Comparison of ENCODE assay signal across 2 cellular contexts in the genomic region with DNA sequence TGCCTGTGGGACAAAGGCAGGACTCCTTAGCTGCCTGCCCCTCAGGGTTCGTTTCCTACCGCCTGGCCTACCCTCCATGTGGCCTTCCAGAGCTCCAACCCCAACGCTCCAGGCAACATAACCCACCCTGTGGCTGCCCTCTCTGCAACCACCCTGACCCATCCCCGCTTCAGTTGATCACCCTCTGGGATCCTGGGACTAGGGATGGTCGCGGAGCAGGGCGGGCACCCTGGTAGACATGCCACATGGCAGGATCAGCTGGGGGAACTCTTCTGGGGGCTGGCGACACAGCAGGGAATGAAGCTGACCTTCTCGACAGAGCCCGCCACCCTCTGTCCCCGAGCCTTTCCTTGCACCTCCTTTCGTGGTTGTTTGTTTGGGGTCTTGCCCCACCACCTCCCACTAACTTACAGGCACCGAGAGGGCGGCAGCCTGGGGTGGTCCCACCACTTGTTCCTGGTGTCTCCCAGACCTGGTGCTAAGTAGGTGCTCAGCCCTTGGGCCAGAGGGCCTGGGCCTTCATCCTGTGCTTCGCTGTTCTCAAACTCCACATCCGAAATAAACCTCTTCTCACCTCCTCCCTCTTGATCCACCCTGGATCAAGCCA.
TF ChIP-seq lines count a peak whose summit lies in the region.

No MANE protein-coding gene starts in this region.

TF ChIP-seq in HepG2, 621 proteins besides CTCF, POLR2A, EP300 and RAD21 (continued from another document):
- TF ChIP-seq ZBTB14 (CRISPR knock-in tag; IDR thresholded peaks at IDR 0.05) (no peak), MTA3 (CRISPR knock-in tag; IDR thresholded peaks at IDR 0.05) (no peak), ZNF629 (CRISPR knock-in tag; conservative IDR thresholded peaks at IDR 0.05) (no peak), TCF12 (IDR thresholded peaks at IDR 0.05) (no peak), TCF12 (CRISPR knock-in tag; IDR thresholded peaks at IDR 0.05) (no peak), ATF1 (CRISPR knock-in tag; IDR thresholded peaks at IDR 0.05) (no peak), PATZ1 (CRISPR knock-in tag; IDR thresholded peaks at IDR 0.05) (no peak)
- TF ChIP-seq, protein P1, sequence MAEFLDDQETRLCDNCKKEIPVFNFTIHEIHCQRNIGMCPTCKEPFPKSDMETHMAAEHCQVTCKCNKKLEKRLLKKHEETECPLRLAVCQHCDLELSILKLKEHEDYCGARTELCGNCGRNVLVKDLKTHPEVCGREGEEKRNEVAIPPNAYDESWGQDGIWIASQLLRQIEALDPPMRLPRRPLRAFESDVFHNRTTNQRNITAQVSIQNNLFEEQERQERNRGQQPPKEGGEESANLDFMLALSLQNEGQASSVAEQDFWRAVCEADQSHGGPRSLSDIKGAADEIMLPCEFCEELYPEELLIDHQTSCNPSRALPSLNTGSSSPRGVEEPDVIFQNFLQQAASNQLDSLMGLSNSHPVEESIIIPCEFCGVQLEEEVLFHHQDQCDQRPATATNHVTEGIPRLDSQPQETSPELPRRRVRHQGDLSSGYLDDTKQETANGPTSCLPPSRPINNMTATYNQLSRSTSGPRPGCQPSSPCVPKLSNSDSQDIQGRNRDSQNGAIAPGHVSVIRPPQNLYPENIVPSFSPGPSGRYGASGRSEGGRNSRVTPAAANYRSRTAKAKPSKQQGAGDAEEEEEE (CRISPR knock-in tag; IDR thresholded peaks at IDR 0.05; ENCODE audit: borderline replicate concordance): no peak

TF ChIP-seq in WTC11, 78 proteins besides CTCF, POLR2A, EP300 and RAD21:
- TF ChIP-seq PRDM15 (CRISPR knock-in tag; IDR thresholded peaks at IDR 0.05) (no peak), ATF2 (CRISPR knock-in tag; IDR thresholded peaks at IDR 0.05; ENCODE audit: borderline replicate concordance, low read depth) (no peak), ESRRA (CRISPR knock-in tag; IDR thresholded peaks at IDR 0.05; ENCODE audit: borderline replicate concordance) (no peak), CBFB (CRISPR knock-in tag; IDR thresholded peaks at IDR 0.05; ENCODE audit: low read depth) (no peak), ARID4B (CRISPR knock-in tag; IDR thresholded peaks at IDR 0.05; ENCODE audit: borderline replicate concordance) (no peak), SMAD3 (CRISPR knock-in tag; IDR thresholded peaks at IDR 0.05; ENCODE audit: borderline replicate concordance) (no peak), ZNF671 (CRISPR knock-in tag; IDR thresholded peaks at IDR 0.05) (no peak), MLX (CRISPR knock-in tag; IDR thresholded peaks at IDR 0.05) (no peak)
